ENCODE assay signal across 24 cellular contexts in genomic region chr2:224507789-224508188, GRCh38.
DNase-seq lines count a peak whose midpoint lies in the region; ATAC-seq, FAIRE-seq and TF ChIP-seq lines count a peak whose summit lies in the region.
"Had no signal": no experiment of that assay in that cellular context is flagged by ENCODE, and none has a peak within 500 bp of the region (broad histone marks: within the 10 kb centered on the region; RNA-seq: fewer than 3 reads in every experiment).

No MANE protein-coding gene starts in this region.

- no peak overlapping the region for H3K4ac ChIP-seq in IMR-90 (ENCODE audit: low read depth, low read length)

- H3K4me2 ChIP-seq in IMR-90 (ENCODE audit: low read depth, low read length) (no peak overlapping the region), osteoblast (ENCODE audit: insufficient read depth, low read length) (no peak overlapping the region)
- H3K4me2 ChIP-seq: A549; BLaER1 treated with 17β-estradiol and CSF1 and Interleukin-3, amounts not matched to agents 10 nM and 100 nM had no signal

- no peak overlapping the region for H4K91ac ChIP-seq in IMR-90 (ENCODE audit: insufficient read depth, low read depth, low read length)

- intact Hi-C loops in IMR-90 (cut with micrococcal nuclease) = no loop called here

- H2BK15ac ChIP-seq in IMR-90 (ENCODE audit: low read depth, low read length) = no peak overlapping the region

- no peak overlapping the region for H4K8ac ChIP-seq in IMR-90 (ENCODE audit: low read depth in 2 of 2, low read length in 2 of 2)

- FAIRE-seq in frontal cortex (lab: Jason Lieb, UNC) = peak; percentile 21
- FAIRE-seq: A549, D721Med, G401.6, GM12891, GM18507, GM19239 had no signal

- BruUV-seq in IMR-90 (replicated peaks; lab: Mats Ljungman, UMichigan) = no TSS peak

- in situ Hi-C loops in IMR-90 (cut with MboI; ENCODE audit: low sequenced_read_pairs) = no loop called here

- H3K4me1 ChIP-seq in IMR-90 (ENCODE audit: control insufficient read depth, insufficient read depth, low read length) = no peaks in the 10 kb centered on the region
- H3K4me1 ChIP-seq in osteoblast (ENCODE audit: insufficient read depth, low read length) = peaks cover 4% of the 10 kb centered on the region
- H3K4me1 ChIP-seq: A549 had no signal

- H3K79me1 ChIP-seq in IMR-90 (ENCODE audit: low read depth in 1 of 2, low read length in 2 of 2) = peaks cover 19 to 22% of the 10 kb centered on the region in 2 experiments

- no peak for TF ChIP-seq RAD21 in IMR-90 (IDR thresholded peaks at IDR 0.05; ENCODE audit: low read length)

- H4K20me1 ChIP-seq in IMR-90 (ENCODE audit: insufficient read depth, low read length) (no peaks in the 10 kb centered on the region), osteoblast (ENCODE audit: insufficient read depth, low read length) (no peaks in the 10 kb centered on the region)

- POLR2A ChIA-PET in IMR-90 (lab: Charles Lee; ENCODE audit: unreplicated experiment) = no interaction called here

- no peak overlapping the region for H2BK120ac ChIP-seq in IMR-90 (ENCODE audit: low read depth, low read length)

- H3K79me2 ChIP-seq in osteoblast (ENCODE audit: insufficient read depth, low read length) = peaks cover 38% of the 10 kb centered on the region

- H3K9me3 ChIP-seq in IMR-90 (ENCODE audit: control insufficient read depth, insufficient read depth, low read length) (no peaks in the 10 kb centered on the region), osteoblast (ENCODE audit: low read depth, low read length) (no peaks in the 10 kb centered on the region)
- H3K9me3 ChIP-seq: A549; BLaER1 treated with 17β-estradiol and CSF1 and Interleukin-3, amounts not matched to agents 10 nM and 100 nM; Caco-2 had no signal

- H3K9me1 ChIP-seq in IMR-90 (ENCODE audit: insufficient read depth, low read length) = no peaks in the 10 kb centered on the region; the same call in 1 of the 2 replicates

- H4K5ac ChIP-seq in IMR-90 (ENCODE audit: low read depth, low read length) = no peak overlapping the region

- no peak overlapping the region for H3K14ac ChIP-seq in IMR-90 (replicated peaks; ENCODE audit: low read depth, low read length)

- no peak for TF ChIP-seq CTCF in IMR-90 (conservative IDR thresholded peaks at IDR 0.05; ENCODE audit: low read depth, low read length)
- TF ChIP-seq CTCF in osteoblast (IDR thresholded peaks at IDR 0.05; ENCODE audit: extremely low read depth, low read depth, low read length) = no peak

- CTCF ChIA-PET in IMR-90 (lab: Yijun Ruan, JAX) = no interaction called here

- peaks cover 14% of the 10 kb centered on the region for H3K36me3 ChIP-seq in IMR-90 (ENCODE audit: control insufficient read depth, insufficient read depth, low read length)
- H3K36me3 ChIP-seq in osteoblast (ENCODE audit: insufficient read depth, low read length) = peaks cover 44% of the 10 kb centered on the region

- no CpG with 5 or more reads among the region's 1 CpG for WGBS in IMR-90 (ENCODE audit: extremely low coverage in 2 of 2, insufficient read length in 1 of 2), 2 experiments

- no peak overlapping the region for H2BK20ac ChIP-seq in IMR-90 (ENCODE audit: low read depth, low read length)

- H3K9ac ChIP-seq in IMR-90 (ENCODE audit: low read depth, low read length) = no peak overlapping the region
- H3K9ac ChIP-seq: BLaER1 treated with 17β-estradiol and CSF1 and Interleukin-3, amounts not matched to agents 10 nM and 100 nM had no signal

- ATAC-seq in IMR-90 (ENCODE audit: low read depth) (peak; percentile 56), HG02884 (IDR thresholded peaks at IDR 0.05; ENCODE audit: unreplicated experiment) (no peak), GM18873 (IDR thresholded peaks at IDR 0.05; ENCODE audit: low FRiP score, unreplicated experiment) (no peak)
- ATAC-seq: A549; CD8-positive, alpha-beta T cell had no signal

- H3K27me3 ChIP-seq in IMR-90 (ENCODE audit: control insufficient read depth, insufficient read depth, low read length) (no peaks in the 10 kb centered on the region), osteoblast (ENCODE audit: insufficient read depth, low read length) (no peaks in the 10 kb centered on the region)
- H3K27me3 ChIP-seq: BLaER1 treated with 17β-estradiol and CSF1 and Interleukin-3, amounts not matched to agents 10 nM and 100 nM had no signal

- peak; percentile 26 for DNase-seq in IMR-90
- DNase-seq in NCI-H526 treated with DMSO at 0.1 percent for 48 hours (lab: John Stamatoyannopoulos, UW) = peak; percentile 69
- no peak for DNase-seq in frontal cortex (ENCODE audit: low spot score in 2 of 2)
- DNase-seq in osteoblast (ENCODE audit: insufficient read length, low spot score, missing footprints) = peak; percentile 57
- DNase-seq in activated CD4-positive, CD25-positive, alpha-beta regulatory T cell treated with anti-CD3 and anti-CD28 coated beads, Interleukin-2, amount 50 U/mL, for 72 hours = no peak
- DNase-seq in cerebellar nuclear complex (lab: John Stamatoyannopoulos, UW) = no peak
- DNase-seq: AML-193; Caco-2; Calu3; CD4-positive, alpha-beta T cell; CD8-positive, alpha-beta T cell; DMS79 treated with DMSO at 0.1 percent for 48 hours; GF-D8 had no signal

- H3K27ac ChIP-seq in IMR-90 (ENCODE audit: insufficient read depth, low read length) (no peak overlapping the region), osteoblast (ENCODE audit: low read depth, low read length) (peak overlapping the region; percentile 20)
- H3K27ac ChIP-seq: 22Rv1; A549; BLaER1 treated with 17β-estradiol and CSF1 and Interleukin-3, amounts not matched to agents 10 nM and 100 nM; C4-2B had no signal

- dilution Hi-C loops in IMR-90 (cut with HindIII; ENCODE audit: low sequenced_read_pairs, unreplicated experiment) = no loop called here

- no peak overlapping the region for H2AK9ac ChIP-seq in IMR-90 (replicated peaks; ENCODE audit: low read depth, low read length, poor library complexity)

- TF ChIP-seq POLR2A in IMR-90 (IDR thresholded peaks at IDR 0.05; ENCODE audit: low read depth, low read length) = no peak

- no peak overlapping the region for H3K56ac ChIP-seq in IMR-90 (ENCODE audit: extremely low read depth, insufficient read depth, low read length)

- no peak overlapping the region for H2BK5ac ChIP-seq in IMR-90 (ENCODE audit: low read depth, low read length, poor library complexity, severe bottlenecking)

- no peak overlapping the region for H3K23ac ChIP-seq in IMR-90 (ENCODE audit: low read depth, low read length)

- no peak overlapping the region for H2AFZ ChIP-seq in IMR-90 (replicated peaks; ENCODE audit: low read length, poor library complexity)
- no peak overlapping the region for H2AFZ ChIP-seq in osteoblast (ENCODE audit: low read length)

- H3K18ac ChIP-seq in IMR-90 (ENCODE audit: low read depth, low read length) = no peak overlapping the region

- H3K4me3 ChIP-seq in IMR-90 (ENCODE audit: insufficient read depth, low read depth, low read length) (no peak overlapping the region), osteoblast (ENCODE audit: insufficient read depth, low read length) (no peak overlapping the region)
- H3K4me3 ChIP-seq: A549; BLaER1 treated with 17β-estradiol and CSF1 and Interleukin-3, amounts not matched to agents 10 nM and 100 nM had no signal

- H2AK5ac ChIP-seq in IMR-90 (ENCODE audit: low read depth, low read length) = no peak overlapping the region

TF ChIP-seq in IMR-90, 13 proteins besides CTCF, POLR2A, EP300 and RAD21:
- TF ChIP-seq SMC3 (IDR thresholded peaks at IDR 0.05; ENCODE audit: low read depth, low read length) (no peak), MXI1 (IDR thresholded peaks at IDR 0.05; ENCODE audit: borderline replicate concordance, low read depth, low read length) (no peak), MAZ (IDR thresholded peaks at IDR 0.05; ENCODE audit: borderline replicate concordance, low read depth, low read length) (no peak), CHD1 (IDR thresholded peaks at IDR 0.05; ENCODE audit: low read depth, low read length) (no peak), BHLHE40 (IDR thresholded peaks at IDR 0.05; ENCODE audit: low read depth, low read length) (no peak), RFX5 (IDR thresholded peaks at IDR 0.05; ENCODE audit: low read depth, low read length) (no peak)

Comparison
In these comparisons a context has a peak if more than half of its experiments do, and no peak if none do; other contexts are left out.
1. DNase-seq: peak in IMR-90 (single experiment), NCI-H526 treated with DMSO at 0.1 percent for 48 hours (single experiment) and osteoblast (single experiment); none in frontal cortex (0 of 2), activated CD4-positive, CD25-positive, alpha-beta regulatory T cell treated with anti-CD3 and anti-CD28 coated beads, Interleukin-2, amount 50 U/mL, for 72 hours (single experiment) and cerebellar nuclear complex (0 of 2).